Comparison of ENCODE assay signal across 10 cellular contexts in genomic region chr4:81845273-81845672, GRCh38.
"Had no signal": no experiment of that assay in that cellular context is flagged by ENCODE, and none has a peak within 500 bp of the region (broad histone marks: within the 10 kb centered on the region; RNA-seq: fewer than 3 reads in every experiment).

No MANE protein-coding gene starts in this region.

- H3K36me3 Mint-ChIP-seq: activated naive CD8-positive, alpha-beta T cell; naive B cell; stimulated activated effector memory CD8-positive, alpha-beta T cell treated with anti-CD3 and anti-CD28 coated beads, Interleukin-12 subunit alpha, Interleukin-12 subunit beta, amount 100 ng/mL, for 72 hours had no signal

- H3K27me3 Mint-ChIP-seq: activated B cell treated with CpG ODN at 0.5 μM for 24 hours; activated naive CD8-positive, alpha-beta T cell had no signal

- H3K36me3 ChIP-seq: breast epithelium, lower lobe of right lung, neutrophil, tibial artery, vagina had no signal

- H3K4me3 ChIP-seq: breast epithelium, lower lobe of right lung, tibial artery, vagina had no signal

- H3K27ac ChIP-seq: breast epithelium, lower lobe of right lung, neutrophil, tibial artery, vagina had no signal

- H3K27me3 ChIP-seq: breast epithelium, neutrophil, tibial artery, vagina had no signal

- H3K4me3 Mint-ChIP-seq: activated B cell treated with CpG ODN at 0.5 μM for 24 hours; activated CD4-positive, alpha-beta T cell treated with anti-CD3 and anti-CD28 coated beads, Interleukin-2, amount 10 ng/mL, durations not matched to agents 7 days and 5 days; activated naive CD8-positive, alpha-beta T cell; naive B cell; stimulated activated effector memory CD8-positive, alpha-beta T cell treated with anti-CD3 and anti-CD28 coated beads, Interleukin-12 subunit alpha, Interleukin-12 subunit beta, amount 100 ng/mL, for 72 hours had no signal

- H3K27ac Mint-ChIP-seq: activated B cell treated with CpG ODN at 0.5 μM for 24 hours; activated CD4-positive, alpha-beta T cell treated with anti-CD3 and anti-CD28 coated beads, Interleukin-2, amount 10 ng/mL, durations not matched to agents 7 days and 5 days; activated naive CD8-positive, alpha-beta T cell; naive B cell; stimulated activated effector memory CD8-positive, alpha-beta T cell treated with anti-CD3 and anti-CD28 coated beads, Interleukin-12 subunit alpha, Interleukin-12 subunit beta, amount 100 ng/mL, for 72 hours had no signal

- H3K9me3 ChIP-seq: breast epithelium, lower lobe of right lung, neutrophil, tibial artery, vagina had no signal

- H3K4me1 Mint-ChIP-seq: activated B cell treated with CpG ODN at 0.5 μM for 24 hours; activated CD4-positive, alpha-beta T cell treated with anti-CD3 and anti-CD28 coated beads, Interleukin-2, amount 10 ng/mL, durations not matched to agents 7 days and 5 days; naive B cell had no signal

- H3K9me3 Mint-ChIP-seq: activated B cell treated with CpG ODN at 0.5 μM for 24 hours; activated CD4-positive, alpha-beta T cell treated with anti-CD3 and anti-CD28 coated beads, Interleukin-2, amount 10 ng/mL, durations not matched to agents 7 days and 5 days; naive B cell; stimulated activated effector memory CD8-positive, alpha-beta T cell treated with anti-CD3 and anti-CD28 coated beads, Interleukin-12 subunit alpha, Interleukin-12 subunit beta, amount 100 ng/mL, for 72 hours had no signal

- H3K4me1 ChIP-seq: breast epithelium, lower lobe of right lung, tibial artery, vagina had no signal
